Comparison of ENCODE assay signal across 8 cellular contexts in genomic region chrX:57592159-57592893, GRCh38. TPM values are rescaled to one million over a fixed set of nuclear protein-coding genes. Genes with fewer than 3 reads are reported as not detected.
A peak's percentile ranks its signal among the peaks of the same experiment; 100 is the strongest.
DNase-seq lines count a peak whose midpoint lies in the region; ATAC-seq and TF ChIP-seq lines count a peak whose summit lies in the region.
"Not testable (repeated sequence)": the region's sequence is repeated elsewhere in the genome, so short reads cannot be mapped to it uniquely, and the experiment has no call there.

No MANE protein-coding gene starts in this region.

- peak overlapping the region; percentile 60 for H3K56ac ChIP-seq in mesendoderm (ENCODE audit: low read length)

- H4K20me1 ChIP-seq in PC-3 (ENCODE audit: low read length) = peaks cover 15% of the 10 kb centered on the region

- H2BK15ac ChIP-seq in mesendoderm (replicated peaks; ENCODE audit: low read depth) = not testable (repeated sequence)

- peaks cover 37% of the 10 kb centered on the region for H3K79me2 ChIP-seq in PC-3 (ENCODE audit: low read length)
- H3K79me2 ChIP-seq in mesendoderm (ENCODE audit: control insufficient read depth, insufficient read depth, low read length) = not testable (repeated sequence)

- not testable (repeated sequence) for H3K9me3 Mint-ChIP-seq in Calu3 (ENCODE audit: low read depth, unreplicated experiment)

- peaks cover 27% of the 10 kb centered on the region for H3K4me1 Mint-ChIP-seq in Calu3 (ENCODE audit: low read depth, unreplicated experiment)

- not testable (repeated sequence) for H3K27me3 ChIP-seq in PC-3 (ENCODE audit: low read length); esophagus squamous epithelium; mesendoderm (ENCODE audit: insufficient read depth, low read length, poor library complexity)

- H3K27ac ChIP-seq in PC-3 (ENCODE audit: low read length) = peak overlapping the region; percentile 68
- H3K27ac ChIP-seq in esophagus squamous epithelium = peak overlapping the region; percentile 82 to 97 (median 92)
- peak overlapping the region; percentile 19 for H3K27ac ChIP-seq in mesendoderm (ENCODE audit: low read depth, low read length)

- H3K9me2 ChIP-seq in PC-3 (replicated peaks; ENCODE audit: low read length) = not testable (repeated sequence)

- not testable (repeated sequence) for H4K5ac ChIP-seq in mesendoderm (ENCODE audit: low read length)

- ATAC-seq in GM21390 (IDR thresholded peaks at IDR 0.05; ENCODE audit: unreplicated experiment) (peak; percentile 76), HG03354 (IDR thresholded peaks at IDR 0.05; ENCODE audit: poor library complexity, severe bottlenecking, unreplicated experiment) (peak; percentile 81), PC-3 (peak; percentile 53)

- peak overlapping the region; percentile 93 for H3K27ac Mint-ChIP-seq in Calu3 (ENCODE audit: unreplicated experiment)

- H3K4me2 ChIP-seq in PC-3 (ENCODE audit: low read length) = peak overlapping the region; percentile 77
- H3K4me2 ChIP-seq in mesendoderm (ENCODE audit: low read length) = not testable (repeated sequence)

- H4K8ac ChIP-seq in mesendoderm (ENCODE audit: low read depth, low read length) = not testable (repeated sequence)

- CTCF ChIA-PET in Calu3 (lab: Charles Lee); PC-3 (lab: Charles Lee): not testable (repeated sequence)

- not testable (repeated sequence) for TF ChIP-seq CTCF in Calu3 (IDR thresholded peaks at IDR 0.05; ENCODE audit: unreplicated experiment); PC-3 (conservative IDR thresholded peaks at IDR 0.05; ENCODE audit: low read depth, low read length); esophagus squamous epithelium (IDR thresholded peaks at IDR 0.05)

- H3K23ac ChIP-seq in mesendoderm (ENCODE audit: low read length) = not testable (repeated sequence)

- not testable (repeated sequence) for H2BK120ac ChIP-seq in mesendoderm (ENCODE audit: low read depth, low read length)

- TF ChIP-seq POLR2A in esophagus squamous epithelium (IDR thresholded peaks at IDR 0.05) = peak in 1 of 4 donors; percentile 27

- not testable (repeated sequence) for H3K9me3 ChIP-seq in PC-3 (ENCODE audit: low read length); esophagus squamous epithelium

- intact Hi-C loops in Calu3 (cut with micrococcal nuclease; ENCODE audit: unreplicated experiment); esophagus squamous epithelium (cut with DNase I): not testable (repeated sequence)
- intact Hi-C loops in PC-3 (cut with micrococcal nuclease) = loop anchor here (10.0 kb wide), 1 partner anchor 52 kb away; no protein-coding TSS in a partner anchor

- H3K36me3 ChIP-seq in PC-3 (ENCODE audit: low read depth, low read length); esophagus squamous epithelium; mesendoderm (ENCODE audit: control insufficient read depth, insufficient read depth, low read length): not testable (repeated sequence)

- H3K79me1 ChIP-seq in mesendoderm (ENCODE audit: low read length) = not testable (repeated sequence)

- H3K27me3 Mint-ChIP-seq in Calu3 (ENCODE audit: unreplicated experiment) = not testable (repeated sequence)

- not testable (repeated sequence) for H2BK5ac ChIP-seq in mesendoderm (ENCODE audit: low read length)

- H3K4me3 Mint-ChIP-seq in Calu3 (ENCODE audit: low read depth, unreplicated experiment) = peak overlapping the region; percentile 70

- peaks cover 33% of the 10 kb centered on the region for H3K36me3 Mint-ChIP-seq in Calu3 (ENCODE audit: insufficient read depth, unreplicated experiment)

- no CpG with 5 or more reads among the region's 84 CpGs for WGBS in esophagus squamous epithelium, 2 donors
- no CpG with 5 or more reads among the region's 84 CpGs for WGBS in mesendoderm (ENCODE audit: extremely low coverage, insufficient coverage, low lambda C conversion rate)

- not testable (repeated sequence) for H2AK5ac ChIP-seq in mesendoderm (ENCODE audit: low read length)

- DNase-seq in Calu3 (peak; percentile 42), mesendoderm (peak; percentile 32)
- not testable (repeated sequence) for DNase-seq in PC-3; esophagus squamous epithelium (lab: John Stamatoyannopoulos, UW)
- DNase-seq in activated effector memory CD4-positive, alpha-beta T cell treated with Interleukin-2 at 50 U/mL for 16 hours = peak; percentile 26
- DNase-seq in stimulated activated CD4-positive, alpha-beta T cell treated with anti-CD3 and anti-CD28 coated beads, Interleukin-4, amount 100 ng/mL, for 4 hours = peak; percentile 1 to 12

- not testable (repeated sequence) for BruUV-seq in Calu3 (replicated peaks; lab: Mats Ljungman, UMichigan); PC-3 (replicated peaks; lab: Mats Ljungman, UMichigan)

- POLR2A ChIA-PET in PC-3 (lab: Charles Lee; ENCODE audit: unreplicated experiment) = not testable (repeated sequence)

- H3K4me1 ChIP-seq in PC-3 (ENCODE audit: insufficient read depth, low read length) = peaks cover 40% of the 10 kb centered on the region
- peaks cover 0 to 46% (median 12%) of the 10 kb centered on the region in 3 donors for H3K4me1 ChIP-seq in esophagus squamous epithelium
- H3K4me1 ChIP-seq in mesendoderm (ENCODE audit: control insufficient read depth, low read depth, low read length) = not testable (repeated sequence)

- not testable (repeated sequence) for H3F3A ChIP-seq in PC-3 (ENCODE audit: low read length, unreplicated experiment)

- peak overlapping the region; percentile 63 for H3K4me3 ChIP-seq in PC-3 (ENCODE audit: low read length)
- H3K4me3 ChIP-seq in esophagus squamous epithelium = peak overlapping the region; percentile 40 to 77 (median 56)
- H3K4me3 ChIP-seq in mesendoderm (ENCODE audit: low read length) = peak overlapping the region; percentile 28

- H3K18ac ChIP-seq in mesendoderm (ENCODE audit: low read length) = peak overlapping the region; percentile 28

- not testable (repeated sequence) for H3K4ac ChIP-seq in mesendoderm (ENCODE audit: low read depth, low read length)

- H3K9ac ChIP-seq in PC-3 (ENCODE audit: low read length) (peak overlapping the region; percentile 78), mesendoderm (ENCODE audit: low read length) (peak overlapping the region; percentile 56)

- not testable (repeated sequence) for H2AFZ ChIP-seq in PC-3 (ENCODE audit: low read length)

RNA-seq across cellular contexts. Expression of gene ZXDB, which starts 0.5 kb away (rescaled TPM):
- total RNA-seq in Calu3 (2022) = 8.8 and 9.4 TPM in 2 replicates
- total RNA-seq in PC-3 (2014; rRNA removed) = 10.1 and 11.1 TPM in 2 replicates
- 1 to 10 TPM; 3.2 to 8.4 (median 3.7) TPM for total RNA-seq in esophagus squamous epithelium
- polyA plus RNA-seq in mesendoderm (2013, experiment 1 of 2) = 3.7 TPM
- 3.6 TPM for polyA plus RNA-seq in mesendoderm (2013, experiment 2 of 2)

Comparison
In these comparisons a context has a peak if more than half of its experiments do, and no peak if none do; other contexts are left out.
1. H3K27ac ChIP-seq: peak in every context shown above with its lines; median percentile 92 in esophagus squamous epithelium; 68 in PC-3; 19 in mesendoderm.